In the genomic region with DNA sequence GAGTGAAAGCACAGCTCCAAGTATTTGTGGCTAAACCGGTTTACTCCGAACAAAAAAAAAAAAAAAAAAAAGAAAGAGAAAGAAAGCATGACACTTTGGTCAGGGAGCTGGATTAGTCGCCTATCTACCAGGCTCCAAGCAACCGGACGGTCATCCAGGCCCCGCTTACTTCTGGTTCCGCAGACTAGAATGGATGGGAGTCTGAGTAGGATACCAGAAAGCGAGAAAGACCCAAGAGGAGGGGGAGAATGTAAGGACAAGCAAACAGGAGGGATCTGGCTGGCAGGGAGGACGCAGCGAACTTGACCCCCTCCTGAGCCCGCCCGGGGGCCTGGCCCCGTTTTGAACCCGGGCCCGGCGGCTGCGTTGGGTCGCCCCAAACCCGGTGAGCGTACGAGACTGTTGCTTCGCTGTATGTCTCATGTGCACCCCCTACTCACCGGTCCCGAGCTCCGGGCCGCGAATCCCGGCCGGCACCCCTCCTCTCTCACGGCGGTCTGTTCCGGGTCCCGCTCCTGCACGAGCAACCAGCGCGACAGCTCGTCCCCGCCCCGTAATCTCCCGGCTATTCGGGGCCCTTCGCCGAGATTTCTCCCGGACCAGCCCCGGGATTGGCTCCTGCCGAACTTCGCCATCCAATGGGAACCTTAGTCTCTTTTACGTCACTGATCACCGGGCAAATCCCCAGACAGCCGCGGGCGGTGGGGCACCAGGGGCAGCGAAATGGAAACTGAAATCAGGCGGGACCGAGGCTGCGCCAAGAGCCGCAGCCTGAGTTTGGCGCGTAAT, we compare ENCODE assay signal across 8 cellular contexts.
A peak's percentile ranks its signal among the peaks of the same experiment; 100 is the strongest.
DNase-seq lines count a peak whose midpoint lies in the region; ATAC-seq lines count a peak whose summit lies in the region.

A gene with protein sequence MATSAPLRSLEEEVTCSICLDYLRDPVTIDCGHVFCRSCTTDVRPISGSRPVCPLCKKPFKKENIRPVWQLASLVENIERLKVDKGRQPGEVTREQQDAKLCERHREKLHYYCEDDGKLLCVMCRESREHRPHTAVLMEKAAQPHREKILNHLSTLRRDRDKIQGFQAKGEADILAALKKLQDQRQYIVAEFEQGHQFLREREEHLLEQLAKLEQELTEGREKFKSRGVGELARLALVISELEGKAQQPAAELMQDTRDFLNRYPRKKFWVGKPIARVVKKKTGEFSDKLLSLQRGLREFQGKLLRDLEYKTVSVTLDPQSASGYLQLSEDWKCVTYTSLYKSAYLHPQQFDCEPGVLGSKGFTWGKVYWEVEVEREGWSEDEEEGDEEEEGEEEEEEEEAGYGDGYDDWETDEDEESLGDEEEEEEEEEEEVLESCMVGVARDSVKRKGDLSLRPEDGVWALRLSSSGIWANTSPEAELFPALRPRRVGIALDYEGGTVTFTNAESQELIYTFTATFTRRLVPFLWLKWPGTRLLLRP (minus strand): TSS at position 542 of the 789 bp plus-strand sequence. CDS start 14,303 bp downstream, outside the sequence.

- H3K27me3 ChIP-seq in BLaER1 treated with 17β-estradiol and CSF1 and Interleukin-3, amounts not matched to agents 10 nM and 100 nM, result no peaks in the 10 kb centered on the region

- peaks cover 0 to 27% (median 8%) of the 10 kb centered on the region in 11 experiments; a peak in 8 of 22 replicates for H3K36me3 ChIP-seq in BLaER1 treated with 17β-estradiol and CSF1 and Interleukin-3, amounts not matched to agents 10 nM and 100 nM

- peaks cover 52 to 72% (median 65%) of the 10 kb centered on the region in 10 experiments for H3K4me1 ChIP-seq in BLaER1 treated with 17β-estradiol and CSF1 and Interleukin-3, amounts not matched to agents 10 nM and 100 nM

- no peaks in the 10 kb centered on the region for H3K9me3 ChIP-seq in BLaER1 treated with 17β-estradiol and CSF1 and Interleukin-3, amounts not matched to agents 10 nM and 100 nM (replicated peaks in 1 of 11)

- peaks cover 21 to 43% (median 38%) of the 10 kb centered on the region in 11 experiments; a peak in 20 of 22 replicates for H4K20me1 ChIP-seq in BLaER1 treated with 17β-estradiol and CSF1 and Interleukin-3, amounts not matched to agents 10 nM and 100 nM

- peak; percentile 99 for DNase-seq in NCI-H748 (lab: John Stamatoyannopoulos, UW; ENCODE audit: unreplicated experiment)
- peak; percentile 95 for DNase-seq in activated CD4-positive, alpha-beta T cell treated with anti-CD3 and anti-CD28 coated beads, Interleukin-2, amount 50 U/mL, for 1 hour
- DNase-seq in dedifferentiated amniotic fluid mesenchymal stem cell (ENCODE audit: extremely low spot score), result peak; percentile 98
- DNase-seq in left kidney (ENCODE audit: low read depth, low spot score), result peak; percentile 99
- peak; percentile 95 to 96 for DNase-seq in stimulated activated CD4-positive, alpha-beta T cell treated with anti-CD3 and anti-CD28 coated beads, Interleukin-2, amount 100 ng/mL, for 24 hours

- ATAC-seq in GM19351 (IDR thresholded peaks at IDR 0.05; ENCODE audit: unreplicated experiment) (peak; percentile 73), HG03521 (IDR thresholded peaks at IDR 0.05; ENCODE audit: unreplicated experiment) (peak; percentile 73)

- peak within 1 kb of the TSS; percentile 84 to 98 (median 92) for H3K4me2 ChIP-seq in BLaER1 treated with 17β-estradiol and CSF1 and Interleukin-3, amounts not matched to agents 10 nM and 100 nM

- H3K9ac ChIP-seq in BLaER1 treated with 17β-estradiol and CSF1 and Interleukin-3, amounts not matched to agents 10 nM and 100 nM, result peak within 1 kb of the TSS; percentile 88 to 98 (median 93)

- H3K27ac ChIP-seq in BLaER1 treated with 17β-estradiol and CSF1 and Interleukin-3, amounts not matched to agents 10 nM and 100 nM, result peak within 1 kb of the TSS; percentile 85 to 97 (median 90)

- peak within 1 kb of the TSS; percentile 80 to 98 (median 87) for H3K4me3 ChIP-seq in BLaER1 treated with 17β-estradiol and CSF1 and Interleukin-3, amounts not matched to agents 10 nM and 100 nM

Comparison
In these comparisons a context has a peak if more than half of its experiments do, and no peak if none do; other contexts are left out.
1. Peak in every context shown above with its lines: DNase-seq, ATAC-seq, H3K4me3 ChIP-seq and H3K27ac ChIP-seq.